In the genomic region with DNA sequence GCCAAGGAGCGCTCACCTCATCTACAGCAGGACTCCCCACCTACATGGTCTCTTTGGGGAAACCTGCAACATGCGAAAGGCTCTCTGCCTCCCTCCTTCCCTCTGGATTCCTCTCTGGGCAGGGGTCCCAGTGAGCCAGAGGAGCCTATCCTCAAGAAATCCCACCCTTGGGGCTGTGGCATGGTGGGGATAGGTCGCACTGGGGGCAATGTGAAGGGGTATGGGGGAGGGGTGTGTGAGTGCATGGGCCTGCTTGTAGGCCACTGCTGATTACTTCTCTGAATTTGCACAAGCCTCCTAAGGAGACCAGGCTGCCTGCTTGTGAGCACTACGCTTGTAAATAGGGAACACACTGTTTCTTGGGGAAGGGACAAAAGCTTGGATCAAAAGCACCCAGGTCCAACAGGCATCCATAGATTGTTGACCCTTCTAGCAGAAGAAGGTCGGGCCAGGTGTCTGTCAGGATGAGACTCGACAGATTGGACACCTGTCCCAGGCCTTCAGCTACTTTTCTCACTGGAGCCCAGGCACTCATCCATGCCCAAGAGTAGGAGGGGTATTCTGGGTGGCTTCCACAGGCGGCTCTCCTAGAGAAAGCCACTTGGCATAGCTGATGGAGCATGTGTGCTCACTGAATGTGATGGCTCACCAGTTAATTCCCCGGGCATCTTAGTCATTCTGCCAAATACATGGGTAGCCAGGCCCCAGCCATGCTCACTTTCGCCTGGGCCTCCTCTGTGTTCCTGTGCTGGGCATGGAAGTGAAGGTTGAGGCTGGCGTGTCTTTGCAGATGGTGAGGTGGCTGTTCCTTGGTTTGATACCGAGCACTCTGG, we compare ENCODE assay signal across 2 cellular contexts.
TF ChIP-seq lines count a peak whose summit lies in the region.

No MANE protein-coding gene starts in this region.

TF ChIP-seq in IMR-90, 13 proteins besides CTCF, POLR2A, EP300 and RAD21:
- TF ChIP-seq SMC3 (IDR thresholded peaks at IDR 0.05; ENCODE audit: low read depth, low read length) (no peak), BHLHE40 (IDR thresholded peaks at IDR 0.05; ENCODE audit: low read depth, low read length) (no peak), CHD1 (IDR thresholded peaks at IDR 0.05; ENCODE audit: low read depth, low read length) (no peak), ELK1 (IDR thresholded peaks at IDR 0.05; ENCODE audit: borderline replicate concordance, low read depth, low read length) (no peak), CEBPB (IDR thresholded peaks at IDR 0.05; ENCODE audit: low read depth, low read length) (no peak), NFE2L2 (IDR thresholded peaks at IDR 0.05; ENCODE audit: low read depth, low read length) (no peak), MAZ (IDR thresholded peaks at IDR 0.05; ENCODE audit: borderline replicate concordance, low read depth, low read length) (no peak), FOS (IDR thresholded peaks at IDR 0.05; ENCODE audit: low read depth, low read length) (no peak), MXI1 (IDR thresholded peaks at IDR 0.05; ENCODE audit: borderline replicate concordance, low read depth, low read length) (no peak), MAFK (IDR thresholded peaks at IDR 0.05; ENCODE audit: low read depth, low read length) (no peak), RCOR1 (IDR thresholded peaks at IDR 0.05; ENCODE audit: insufficient replicate concordance, low read length) (no peak), RFX5 (IDR thresholded peaks at IDR 0.05; ENCODE audit: low read depth, low read length) (no peak)
- TF ChIP-seq, protein P1, sequence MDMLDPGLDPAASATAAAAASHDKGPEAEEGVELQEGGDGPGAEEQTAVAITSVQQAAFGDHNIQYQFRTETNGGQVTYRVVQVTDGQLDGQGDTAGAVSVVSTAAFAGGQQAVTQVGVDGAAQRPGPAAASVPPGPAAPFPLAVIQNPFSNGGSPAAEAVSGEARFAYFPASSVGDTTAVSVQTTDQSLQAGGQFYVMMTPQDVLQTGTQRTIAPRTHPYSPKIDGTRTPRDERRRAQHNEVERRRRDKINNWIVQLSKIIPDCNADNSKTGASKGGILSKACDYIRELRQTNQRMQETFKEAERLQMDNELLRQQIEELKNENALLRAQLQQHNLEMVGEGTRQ (IDR thresholded peaks at IDR 0.05; ENCODE audit: low read depth, low read length): no peak

TF ChIP-seq in H1, 55 proteins besides CTCF, POLR2A, EP300 and RAD21:
- TF ChIP-seq TAF1 (IDR thresholded peaks at IDR 0.05; ENCODE audit: low read depth, low read length) (no peak), CHD2 (IDR thresholded peaks at IDR 0.05; ENCODE audit: low read length) (no peak), KDM4A (IDR thresholded peaks at IDR 0.05; ENCODE audit: low read depth, low read length, severe bottlenecking) (no peak), E2F6 (IDR thresholded peaks at IDR 0.05) (no peak), CREB1 (IDR thresholded peaks at IDR 0.05) (no peak), CBX8 (IDR thresholded peaks at IDR 0.05; ENCODE audit: borderline replicate concordance, low read depth, low read length) (no peak), SP4 (IDR thresholded peaks at IDR 0.05; ENCODE audit: low read length) (no peak), JUND (IDR thresholded peaks at IDR 0.05; ENCODE audit: low read length) (no peak), TCF12 (IDR thresholded peaks at IDR 0.05; ENCODE audit: low read depth, low read length) (no peak), KDM5A (IDR thresholded peaks at IDR 0.05; ENCODE audit: low read length) (no peak), POLR2AphosphoS5 (IDR thresholded peaks at IDR 0.05; ENCODE audit: low read depth, low read length) (no peak), RNF2 (IDR thresholded peaks at IDR 0.05; ENCODE audit: borderline replicate concordance, low read depth, low read length, missing control alignments, poor library complexity, severe bottlenecking) (no peak), TBP (IDR thresholded peaks at IDR 0.05; ENCODE audit: low read depth, low read length) (no peak)
TF ChIP-seq in H1: peak in this region for 0.
